ENCODE assay signal across 14 cellular contexts in the genomic region with DNA sequence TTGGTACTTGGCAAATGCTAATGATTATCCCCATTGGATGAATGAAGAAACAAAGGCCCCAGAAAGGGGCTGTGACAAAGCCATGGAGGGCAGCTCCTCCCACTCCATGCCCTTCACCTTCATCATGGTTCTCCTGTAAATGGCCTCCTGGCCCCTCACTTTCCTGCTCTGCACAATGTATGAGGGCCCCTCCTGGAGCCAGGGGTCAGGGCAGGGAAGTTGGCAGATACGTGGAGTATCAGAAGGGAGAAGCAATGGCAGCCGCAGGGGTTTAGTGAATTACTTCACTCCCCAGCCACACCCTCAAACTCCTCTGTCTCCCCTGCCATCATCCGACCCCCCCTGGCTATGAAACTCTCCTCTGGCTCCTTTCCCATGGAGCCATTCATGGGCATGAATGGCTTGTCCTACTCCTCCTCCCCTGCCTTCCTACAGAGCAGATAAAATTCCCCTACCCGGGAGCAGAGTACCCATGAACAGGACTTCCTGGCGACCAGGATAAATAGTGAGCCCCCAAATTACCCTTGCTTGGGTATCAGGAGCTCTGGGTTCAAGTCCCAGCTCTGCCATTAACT.
"Had no signal": no experiment of that assay in that cellular context is flagged by ENCODE, and none has a peak within 500 bp of the region (broad histone marks: within the 10 kb centered on the region; RNA-seq: fewer than 3 reads in every experiment).

No MANE protein-coding gene starts in this region.

- H3K9me3 Mint-ChIP-seq: activated CD4-positive, alpha-beta memory T cell treated with anti-CD3 and anti-CD28 coated beads, Interleukin-2, amount 10 ng/mL, durations not matched to agents 7 days and 5 days had no signal

- H3K4me3 Mint-ChIP-seq: activated CD4-positive, alpha-beta memory T cell treated with anti-CD3 and anti-CD28 coated beads, Interleukin-2, amount 10 ng/mL, durations not matched to agents 7 days and 5 days; activated CD4-positive, alpha-beta T cell treated with anti-CD3 and anti-CD28 coated beads for 36 hours; activated T-helper 1 cell treated with anti-CD3 and anti-CD28 coated beads, Interleukin-12 subunit alpha, Interleukin-12 subunit beta, Interleukin-2, Interleukin-4 antibody, amounts not matched to agents 30 ng/mL and 10 ng/mL and 1 ng/mL, durations not matched to agents 14 hours and 24 hours and 36 hours; effector memory CD8-positive, alpha-beta T cell; nephron had no signal

- H3K36me3 ChIP-seq: ascending aorta, suprapubic skin, upper lobe of right lung had no signal

- H3K27me3 ChIP-seq: ascending aorta had no signal

- ATAC-seq: activated CD4-positive, alpha-beta T cell treated with anti-CD3 and anti-CD28 coated beads for 36 hours; effector memory CD8-positive, alpha-beta T cell; sciatic nerve; upper lobe of right lung had no signal

- DNase-seq: activated CD4-positive, alpha-beta memory T cell treated with anti-CD3 and anti-CD28 coated beads, Interleukin-2, amount 10 ng/mL, durations not matched to agents 7 days and 5 days; activated CD4-positive, alpha-beta T cell treated with anti-CD3 and anti-CD28 coated beads for 36 hours; activated CD8-positive, alpha-beta memory T cell treated with anti-CD3 and anti-CD28 coated beads, Interleukin-2, amount 50 U/mL, for 48 hours; activated naive CD4-positive, alpha-beta T cell; effector memory CD8-positive, alpha-beta T cell; stimulated activated CD4-positive, alpha-beta T cell treated with anti-CD3 and anti-CD28 coated beads, Interleukin-12 subunit alpha, Interleukin-12 subunit beta, amount 100 ng/mL, for 4 hours; stimulated activated naive CD4-positive, alpha-beta T cell treated with Interleukin-2 at 50 U/mL for 16 hours; T-helper 9 cell; upper lobe of right lung had no signal

- H3K4me3 ChIP-seq: ascending aorta, suprapubic skin, upper lobe of right lung had no signal

- H3K9me3 ChIP-seq: ascending aorta had no signal

- H3K27ac Mint-ChIP-seq: activated CD4-positive, alpha-beta memory T cell treated with anti-CD3 and anti-CD28 coated beads, Interleukin-2, amount 10 ng/mL, durations not matched to agents 7 days and 5 days; activated CD4-positive, alpha-beta T cell treated with anti-CD3 and anti-CD28 coated beads for 36 hours; activated T-helper 1 cell treated with anti-CD3 and anti-CD28 coated beads, Interleukin-12 subunit alpha, Interleukin-12 subunit beta, Interleukin-2, Interleukin-4 antibody, amounts not matched to agents 30 ng/mL and 10 ng/mL and 1 ng/mL, durations not matched to agents 14 hours and 24 hours and 36 hours; effector memory CD8-positive, alpha-beta T cell; nephron had no signal

- H3K4me1 ChIP-seq: ascending aorta, suprapubic skin, upper lobe of right lung had no signal

- H3K4me1 Mint-ChIP-seq: activated CD4-positive, alpha-beta memory T cell treated with anti-CD3 and anti-CD28 coated beads, Interleukin-2, amount 10 ng/mL, durations not matched to agents 7 days and 5 days; activated CD4-positive, alpha-beta T cell treated with anti-CD3 and anti-CD28 coated beads for 36 hours had no signal

- H3K27ac ChIP-seq: ascending aorta, suprapubic skin, upper lobe of right lung had no signal
